In genomic region chr6:31438677-31439076, GRCh38 we compare ENCODE assay signal across 35 cellular contexts.
"Had no signal": no experiment of that assay in that cellular context is flagged by ENCODE, and none has a peak within 500 bp of the region (broad histone marks: within the 10 kb centered on the region; RNA-seq: fewer than 3 reads in every experiment).

No MANE protein-coding gene starts in this region.

- H3K4me3 Mint-ChIP-seq: activated B cell treated with CpG ODN at 0.5 μM for 24 hours; activated CD4-positive, alpha-beta memory T cell treated with anti-CD3 and anti-CD28 coated beads for 36 hours; activated CD4-positive, alpha-beta T cell treated with anti-CD3 and anti-CD28 coated beads, Interleukin-2, amount 10 ng/mL, durations not matched to agents 24 days and 14 days; activated CD8-positive, alpha-beta T cell treated with anti-CD3 and anti-CD28 coated beads for 36 hours; activated naive CD4-positive, alpha-beta T cell treated with anti-CD3 and anti-CD28 coated beads, Interleukin-2, amount 10 ng/mL, durations not matched to agents 7 days and 5 days; activated naive CD4-positive, alpha-beta T cell treated with anti-CD3 and anti-CD28 coated beads, Interleukin-2, amount 50 U/mL, for 24 hours; activated naive CD8-positive, alpha-beta T cell; activated naive CD8-positive, alpha-beta T cell treated with anti-CD3 and anti-CD28 coated beads, Interleukin-2, amount 10 ng/mL, durations not matched to agents 7 days and 5 days; activated naive CD8-positive, alpha-beta T cell treated with anti-CD3 and anti-CD28 coated beads, Interleukin-2, amount 50 U/mL, for 24 hours; activated T-cell treated with anti-CD3 and anti-CD28 coated beads, Interleukin-2, amount 50 U/mL, for 24 hours; brain; central memory CD8-positive, alpha-beta T cell; T-helper 1 cell treated with Interleukin-12 subunit alpha and Interleukin-12 subunit beta and Interleukin-4 antibody, amounts not matched to agents 30 μg/mL and 1 μg/mL, for 36 hours; T-helper 2 cell treated with Interferon-gamma antibody and Interleukin-4, amounts not matched to agents 5 μg/mL and 100 μg/mL, for 36 hours had no signal

- ATAC-seq: activated CD8-positive, alpha-beta T cell treated with anti-CD3 and anti-CD28 coated beads for 36 hours; activated naive CD8-positive, alpha-beta T cell treated with anti-CD3 and anti-CD28 coated beads, Interleukin-2, amount 50 U/mL, for 24 hours had no signal

- H3K36me3 Mint-ChIP-seq: brain had no signal

- H3K27me3 ChIP-seq: ascending aorta had no signal

- FAIRE-seq: bronchial epithelial cell, TTC549 had no signal

- H3K4me3 ChIP-seq: ascending aorta, cardiac muscle cell had no signal

- H3K36me3 ChIP-seq: ascending aorta, cardiac muscle cell had no signal

- H3K4me1 Mint-ChIP-seq: activated naive CD4-positive, alpha-beta T cell treated with anti-CD3 and anti-CD28 coated beads, Interleukin-2, amount 50 U/mL, for 24 hours; activated naive CD8-positive, alpha-beta T cell treated with anti-CD3 and anti-CD28 coated beads, Interleukin-2, amount 50 U/mL, for 24 hours; central memory CD8-positive, alpha-beta T cell had no signal

- H3K27ac Mint-ChIP-seq: activated B cell treated with CpG ODN at 0.5 μM for 24 hours; activated CD4-positive, alpha-beta memory T cell treated with anti-CD3 and anti-CD28 coated beads for 36 hours; activated CD4-positive, alpha-beta T cell treated with anti-CD3 and anti-CD28 coated beads, Interleukin-2, amount 10 ng/mL, durations not matched to agents 24 days and 14 days; activated CD8-positive, alpha-beta T cell treated with anti-CD3 and anti-CD28 coated beads for 36 hours; activated naive CD4-positive, alpha-beta T cell treated with anti-CD3 and anti-CD28 coated beads, Interleukin-2, amount 10 ng/mL, durations not matched to agents 7 days and 5 days; activated naive CD4-positive, alpha-beta T cell treated with anti-CD3 and anti-CD28 coated beads, Interleukin-2, amount 50 U/mL, for 24 hours; activated naive CD8-positive, alpha-beta T cell; activated naive CD8-positive, alpha-beta T cell treated with anti-CD3 and anti-CD28 coated beads, Interleukin-2, amount 10 ng/mL, durations not matched to agents 7 days and 5 days; activated naive CD8-positive, alpha-beta T cell treated with anti-CD3 and anti-CD28 coated beads, Interleukin-2, amount 50 U/mL, for 24 hours; activated T-cell treated with anti-CD3 and anti-CD28 coated beads, Interleukin-2, amount 50 U/mL, for 24 hours; activated T-helper 2 cell treated with anti-CD3 and anti-CD28 coated beads, Interferon-gamma antibody, Interleukin-2, Interleukin-4, amounts not matched to agents 10 μg/mL and 5 μg/mL and 100 μg/mL, durations not matched to agents 14 hours and 24 hours and 36 hours; brain; T-helper 1 cell treated with Interleukin-12 subunit alpha and Interleukin-12 subunit beta and Interleukin-4 antibody, amounts not matched to agents 30 μg/mL and 1 μg/mL, for 36 hours; T-helper 2 cell treated with Interferon-gamma antibody and Interleukin-4, amounts not matched to agents 5 μg/mL and 100 μg/mL, for 36 hours had no signal

- H3K9me3 Mint-ChIP-seq: activated naive CD4-positive, alpha-beta T cell treated with anti-CD3 and anti-CD28 coated beads, Interleukin-2, amount 50 U/mL, for 24 hours; activated T-cell treated with anti-CD3 and anti-CD28 coated beads, Interleukin-2, amount 50 U/mL, for 24 hours had no signal

- H3K4me1 ChIP-seq: ascending aorta had no signal

- DNase-seq: activated B cell treated with CpG ODN at 0.5 μM for 24 hours; activated CD4-positive, alpha-beta memory T cell treated with anti-CD3 and anti-CD28 coated beads for 36 hours; activated CD4-positive, alpha-beta T cell treated with anti-CD3 and anti-CD28 coated beads for 4 hours; activated CD4-positive, alpha-beta T cell treated with anti-CD3 and anti-CD28 coated beads, Interleukin-2, amount 50 U/mL, for 1 hour; activated CD4-positive, alpha-beta T cell treated with anti-CD3 and anti-CD28 coated beads, Interleukin-2, amount 50 U/mL, for 4 hours; activated CD4-positive, CD25-positive, alpha-beta regulatory T cell treated with anti-CD3 and anti-CD28 coated beads, Interleukin-2, amount 50 U/mL, for 72 hours; activated CD8-positive, alpha-beta memory T cell treated with anti-CD3 and anti-CD28 coated beads, Interleukin-2, amount 50 U/mL, for 4 hours; activated CD8-positive, alpha-beta T cell treated with anti-CD3 and anti-CD28 coated beads for 36 hours; activated effector memory CD4-positive, alpha-beta T cell treated with Interleukin-2 at 50 U/mL for 16 hours; activated gamma-delta T cell; activated naive CD4-positive, alpha-beta T cell treated with anti-CD3 and anti-CD28 coated beads, Interleukin-2, amount 10 ng/mL, durations not matched to agents 7 days and 5 days; activated naive CD4-positive, alpha-beta T cell treated with Interleukin-2 at 50 U/mL for 16 hours; activated naive CD8-positive, alpha-beta T cell treated with anti-CD3 and anti-CD28 coated beads, Interleukin-2, amount 10 ng/mL, durations not matched to agents 7 days and 5 days; activated naive CD8-positive, alpha-beta T cell treated with anti-CD3 and anti-CD28 coated beads, Interleukin-2, amount 50 U/mL, for 24 hours; activated T-cell treated with anti-CD3 and anti-CD28 coated beads, Interleukin-2, amount 50 U/mL, for 24 hours; activated T-cell treated with anti-CD3 and anti-CD28 coated beads, Interleukin-2, amount 50 U/mL, for 48 hours; amygdala; anterior cingulate cortex; caudate nucleus; cerebellar nuclear complex; T-helper 2 cell; T-helper 9 cell had no signal

- H3K27ac ChIP-seq: ascending aorta, cardiac muscle cell, VCaP had no signal
